ENCODE assay signal across 21 cellular contexts in genomic region chr2:57181315-57182038, GRCh38.
DNase-seq lines count a peak whose midpoint lies in the region; ATAC-seq and TF ChIP-seq lines count a peak whose summit lies in the region.
"Had no signal": no experiment of that assay in that cellular context is flagged by ENCODE, and none has a peak within 500 bp of the region (broad histone marks: within the 10 kb centered on the region; RNA-seq: fewer than 3 reads in every experiment).

No MANE protein-coding gene starts in this region.

- H3K9me3 ChIP-seq in SK-N-SH = 0 out of 2 replicates have a peak, but pooled peaks cover 7% of the 10 kb centered on the region
- H3K9me3 ChIP-seq: gastroesophageal sphincter had no signal

- no peak overlapping the region for H3K4me3 ChIP-seq in SK-N-SH (ENCODE audit: low read depth in 2 of 2, low read length in 1 of 2)
- H3K4me3 ChIP-seq in GM23338 = no peak overlapping the region
- H3K4me3 ChIP-seq: gastroesophageal sphincter, stomach had no signal

- H3K27me3 Mint-ChIP-seq in GM23338 (ENCODE audit: insufficient read depth, low read depth, poor library complexity) = no peaks in the 10 kb centered on the region
- H3K27me3 Mint-ChIP-seq: activated naive CD8-positive, alpha-beta T cell treated with anti-CD3 and anti-CD28 coated beads, Interleukin-2, amount 10 ng/mL, durations not matched to agents 7 days and 5 days; central memory CD8-positive, alpha-beta T cell had no signal

- TF ChIP-seq EP300 in SK-N-SH (IDR thresholded peaks at IDR 0.05; ENCODE audit: borderline replicate concordance in 1 of 2, low read depth in 1 of 2, low read length in 1 of 2) = 0 out of 4 replicates have a peak, but pooled peaks of 1 of the 2 experiments have one; percentile 33

- H3K36me3 ChIP-seq in SK-N-SH (replicated peaks in 1 of 2; ENCODE audit: control insufficient read depth in 1 of 2, insufficient read depth in 2 of 2, low read length in 1 of 2) = peaks cover 0 to 36% of the 10 kb centered on the region in 2 experiments
- no peaks in the 10 kb centered on the region for H3K36me3 ChIP-seq in GM23338 (ENCODE audit: insufficient read depth)
- H3K36me3 ChIP-seq: gastroesophageal sphincter, stomach had no signal

- TF ChIP-seq RAD21 in SK-N-SH (IDR thresholded peaks at IDR 0.05; ENCODE audit: low read length) = no peak

- no peaks in the 10 kb centered on the region for H3K9me3 Mint-ChIP-seq in GM23338

- peak; percentile 29 for ATAC-seq in Right ventricle myocardium superior (ENCODE audit: poor library complexity)
- ATAC-seq in Right ventricle myocardium inferior = no peak
- ATAC-seq in GM23338 = no peak
- ATAC-seq in GM19467 (IDR thresholded peaks at IDR 0.05; ENCODE audit: unreplicated experiment) = no peak
- ATAC-seq: gastroesophageal sphincter, left lobe of liver, sciatic nerve had no signal

- H3K79me2 ChIP-seq in SK-N-SH (ENCODE audit: insufficient read depth) = no peaks in the 10 kb centered on the region
- no peaks in the 10 kb centered on the region for H3K79me2 ChIP-seq in GM23338 (replicated peaks; ENCODE audit: insufficient read depth)

- CTCF ChIA-PET in SK-N-SH (lab: Yijun Ruan, JAX) = no interaction called here

- peaks cover 24% of the 10 kb centered on the region for H3K4me1 Mint-ChIP-seq in GM23338
- H3K4me1 Mint-ChIP-seq: activated naive CD8-positive, alpha-beta T cell treated with anti-CD3 and anti-CD28 coated beads, Interleukin-2, amount 10 ng/mL, durations not matched to agents 7 days and 5 days; central memory CD8-positive, alpha-beta T cell had no signal

- no peak overlapping the region for H3K27ac Mint-ChIP-seq in GM23338
- H3K27ac Mint-ChIP-seq: activated naive CD8-positive, alpha-beta T cell treated with anti-CD3 and anti-CD28 coated beads, Interleukin-2, amount 10 ng/mL, durations not matched to agents 7 days and 5 days had no signal

- DNase-seq in Right ventricle myocardium superior = no peak
- DNase-seq in Right ventricle myocardium inferior (ENCODE audit: missing footprints) = no peak
- no peak for DNase-seq in SK-N-SH
- no peak for DNase-seq in epithelial cell of prostate (ENCODE audit: low read depth, low spot score)
- DNase-seq in stromal cell of bone marrow (ENCODE audit: low read depth) = peak; percentile 12
- no peak for DNase-seq in GM23338 (ENCODE audit: low spot score)
- no peak for DNase-seq in cerebellar cortex (ENCODE audit: low spot score)
- DNase-seq: activated CD4-positive, alpha-beta T cell treated with anti-CD3 and anti-CD28 coated beads, Interleukin-2, amount 50 U/mL, for 4 hours; activated naive CD8-positive, alpha-beta T cell treated with anti-CD3 and anti-CD28 coated beads, Interleukin-2, amount 10 ng/mL, durations not matched to agents 7 days and 5 days; activated T-cell treated with anti-CD3 and anti-CD28 coated beads, Interleukin-2, amount 50 U/mL, for 1 hour; NCI-H2107; NCI-H69; nucleus accumbens; stimulated activated CD4-positive, alpha-beta T cell treated with anti-CD3 and anti-CD28 coated beads, Interleukin-1b, Interleukin-23, amount 100 ng/mL, for 48 hours; stomach had no signal

- H3K4me1 ChIP-seq in SK-N-SH (ENCODE audit: control insufficient read depth in 1 of 2, insufficient read depth in 2 of 2, low read depth in 1 of 2, low read length in 1 of 2) (peaks cover 0 to 21% of the 10 kb centered on the region in 2 experiments; a peak in 2 of 4 replicates), GM23338 (ENCODE audit: insufficient read depth) (peaks cover 5% of the 10 kb centered on the region)
- H3K4me1 ChIP-seq: gastroesophageal sphincter, stomach had no signal

- no peak overlapping the region; the same call in 1 of the 2 replicates for H3K9ac ChIP-seq in SK-N-SH

- H3K27ac ChIP-seq in SK-N-SH (ENCODE audit: low read depth in 2 of 2, low read length in 1 of 2) (peak overlapping the region in 1 of 2 experiments; percentile 62; a peak in 3 of 4 replicates), epithelial cell of prostate (peak overlapping the region; percentile 87), GM23338 (ENCODE audit: low read depth) (no peak overlapping the region)
- H3K27ac ChIP-seq: gastroesophageal sphincter, stomach, VCaP had no signal

- H3K36me3 Mint-ChIP-seq in GM23338 (ENCODE audit: low read depth) = no peaks in the 10 kb centered on the region
- H3K36me3 Mint-ChIP-seq: activated naive CD8-positive, alpha-beta T cell treated with anti-CD3 and anti-CD28 coated beads, Interleukin-2, amount 10 ng/mL, durations not matched to agents 7 days and 5 days had no signal

- H3K4me2 ChIP-seq in SK-N-SH (peak overlapping the region; percentile 1; the same call in 1 of the 2 replicates), GM23338 (no peak overlapping the region)

- H4K20me1 ChIP-seq in SK-N-SH (ENCODE audit: insufficient read depth) = no peaks in the 10 kb centered on the region
- H4K20me1 ChIP-seq in GM23338 (replicated peaks; ENCODE audit: insufficient read depth) = no peaks in the 10 kb centered on the region

- H3K4me3 Mint-ChIP-seq in GM23338 = no peak overlapping the region
- H3K4me3 Mint-ChIP-seq: activated naive CD8-positive, alpha-beta T cell treated with anti-CD3 and anti-CD28 coated beads, Interleukin-2, amount 10 ng/mL, durations not matched to agents 7 days and 5 days; central memory CD8-positive, alpha-beta T cell had no signal

- H2AFZ ChIP-seq in SK-N-SH (ENCODE audit: low read depth) = no peak overlapping the region
- H2AFZ ChIP-seq in GM23338 = no peak overlapping the region

- POLR2A ChIA-PET in SK-N-SH (lab: Yijun Ruan, JAX) = no interaction called here

- WGBS in SK-N-SH (ENCODE audit: low lambda C conversion rate) = 9% methylated on average over 1 of the region's 1 CpG

- intact Hi-C loops in Right ventricle myocardium superior (cut with DNase I) (no loop called here), Right ventricle myocardium inferior (cut with DNase I) (no loop called here)

- H3K9me2 ChIP-seq in SK-N-SH (no peaks in the 10 kb centered on the region), GM23338 (ENCODE audit: insufficient read depth) (no peaks in the 10 kb centered on the region)

- H3K27me3 ChIP-seq in SK-N-SH (ENCODE audit: insufficient read depth) (no peaks in the 10 kb centered on the region), GM23338 (ENCODE audit: insufficient read depth) (no peaks in the 10 kb centered on the region)
- H3K27me3 ChIP-seq: gastroesophageal sphincter, stomach had no signal

- H3F3A ChIP-seq in SK-N-SH (replicated peaks; ENCODE audit: insufficient read depth) (peaks cover 31% of the 10 kb centered on the region), GM23338 (replicated peaks; ENCODE audit: low read depth) (no peaks in the 10 kb centered on the region)

- TF ChIP-seq CTCF in SK-N-SH (IDR thresholded peaks at IDR 0.05) = no peak
- no peak for TF ChIP-seq CTCF in GM23338 (conservative IDR thresholded peaks at IDR 0.05; ENCODE audit: low read depth in 2 of 2)

TF ChIP-seq in SK-N-SH, 30 proteins besides CTCF, POLR2A, EP300 and RAD21 (continues in another document):
- TF ChIP-seq FOXM1 (IDR thresholded peaks at IDR 0.05; ENCODE audit: low read depth) = no peak
- no peak for TF ChIP-seq EZH2phosphoT487 (IDR thresholded peaks at IDR 0.05; ENCODE audit: borderline replicate concordance, low read depth)
- peak; percentile 81 for TF ChIP-seq FOSL2 (IDR thresholded peaks at IDR 0.05; ENCODE audit: borderline replicate concordance, low read depth)
- peak; percentile 32; the same call in 1 of the 2 replicates for TF ChIP-seq PBX3 (IDR thresholded peaks at IDR 0.05)
- no peak for TF ChIP-seq RXRA (IDR thresholded peaks at IDR 0.05; ENCODE audit: borderline replicate concordance, low read depth)
- TF ChIP-seq, protein P1, sequence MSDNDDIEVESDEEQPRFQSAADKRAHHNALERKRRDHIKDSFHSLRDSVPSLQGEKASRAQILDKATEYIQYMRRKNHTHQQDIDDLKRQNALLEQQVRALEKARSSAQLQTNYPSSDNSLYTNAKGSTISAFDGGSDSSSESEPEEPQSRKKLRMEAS (IDR thresholded peaks at IDR 0.05; ENCODE audit: low read depth) = no peak
- peak; percentile 80 for TF ChIP-seq JUND (IDR thresholded peaks at IDR 0.05)

TF ChIP-seq in GM23338, 12 proteins besides CTCF, POLR2A, EP300 and RAD21 (continues in another document):
- TF ChIP-seq EZH2 (IDR thresholded peaks at IDR 0.05; ENCODE audit: low read depth, unreplicated experiment) (no peak), ETS1 (IDR thresholded peaks at IDR 0.05) (no peak), ZNF114 (CRISPR knock-in tag; IDR thresholded peaks at IDR 0.05) (no peak), ZNF331 (CRISPR knock-in tag; IDR thresholded peaks at IDR 0.05; ENCODE audit: low read depth) (no peak), REST (IDR thresholded peaks at IDR 0.05; ENCODE audit: unreplicated experiment) (no peak)
